ENCODE assay signal across 25 cellular contexts in the genomic region with DNA sequence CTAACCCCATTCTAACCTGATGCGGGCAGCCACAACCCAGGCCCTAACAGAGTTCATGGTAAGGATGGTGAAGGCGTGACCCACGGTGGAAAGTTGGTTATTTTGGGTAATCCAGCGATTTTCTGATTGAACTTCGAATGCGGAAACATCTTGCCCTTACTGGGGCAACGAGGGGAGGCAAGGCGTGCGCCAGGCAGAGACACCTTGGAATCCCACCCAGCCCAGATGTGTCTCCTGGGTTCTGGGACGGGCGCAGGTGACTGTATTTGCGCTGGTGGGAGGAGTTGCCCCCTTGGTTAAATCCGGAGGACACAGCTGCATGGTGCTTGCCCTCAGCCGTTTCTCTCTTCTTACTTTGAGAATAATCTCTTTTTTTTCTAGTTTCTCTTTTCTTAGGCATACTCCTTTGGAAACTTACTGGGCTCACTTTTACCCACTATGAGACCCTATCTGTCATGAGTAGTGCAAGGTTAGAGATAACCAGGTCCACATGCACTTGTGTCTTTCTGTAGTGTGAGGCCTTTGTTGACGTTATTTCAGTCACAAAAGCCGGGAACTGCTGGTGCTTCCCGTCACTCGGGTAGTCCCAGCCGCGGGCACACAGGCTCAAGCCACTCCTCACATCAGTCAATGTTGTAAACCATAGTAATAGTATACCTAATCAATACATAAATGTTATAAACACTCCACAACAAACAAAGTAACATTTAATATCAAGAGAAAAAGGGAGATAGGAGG.
DNase-seq lines count a peak whose midpoint lies in the region; ATAC-seq, FAIRE-seq and TF ChIP-seq lines count a peak whose summit lies in the region.
"Had no signal": no experiment of that assay in that cellular context is flagged by ENCODE, and none has a peak within 500 bp of the region (broad histone marks: within the 10 kb centered on the region; RNA-seq: fewer than 3 reads in every experiment).

No MANE protein-coding gene starts in this region.

- TF ChIP-seq CTCF in osteoblast (IDR thresholded peaks at IDR 0.05; ENCODE audit: extremely low read depth, low read depth, low read length) (no peak), kidney (IDR thresholded peaks at IDR 0.05; ENCODE audit: borderline replicate concordance, extremely low read depth, insufficient read depth) (no peak)

- no peaks in the 10 kb centered on the region for H3K79me2 ChIP-seq in osteoblast (ENCODE audit: insufficient read depth, low read length)

- DNase-seq in GM12891 (ENCODE audit: insufficient read length, low spot score) (no peak), NCI-H1092 treated with DMSO at 0.1 percent for 48 hours (lab: John Stamatoyannopoulos, UW) (peak; percentile 80), left ventricle myocardium superior (no peak), osteoblast (ENCODE audit: insufficient read length, low spot score, missing footprints) (peak; percentile 60), kidney (no peak), SIG-M5 treated with dmso at 0.1 percent for 504 hours (lab: John Stamatoyannopoulos, UW; ENCODE audit: unreplicated experiment) (no peak), germinal center (ENCODE audit: low spot score) (no peak)
- DNase-seq: activated CD4-positive, alpha-beta T cell treated with anti-CD3 and anti-CD28 coated beads, Interleukin-2, amount 50 U/mL, for 1 hour; activated CD8-positive, alpha-beta memory T cell treated with anti-CD3 and anti-CD28 coated beads, Interleukin-2, amount 50 U/mL, for 4 hours; CD4-positive, CD25-positive, alpha-beta regulatory T cell; effector CD4-positive, alpha-beta T cell; erythroblast; foreskin fibroblast; islet precursor cell; KBM-7; mesenchymal stem cell; NCI-H187 treated with DMSO at 0.1 percent for 48 hours; NK-92 treated with Interleukin-12 subunit alpha and Interleukin-12 subunit beta, amount 100 ng/mL, for 24 hours; T-helper 17 cell had no signal

- TF ChIP-seq POLR2A in GM12891 (IDR thresholded peaks at IDR 0.05; ENCODE audit: low read depth, low read length), result no peak

- ATAC-seq in left ventricle myocardium superior (peak; percentile 21), GM21619 (IDR thresholded peaks at IDR 0.05; ENCODE audit: unreplicated experiment) (no peak)
- ATAC-seq: activated naive CD4-positive, alpha-beta T cell treated with anti-CD3 and anti-CD28 coated beads, Interleukin-2, amount 50 U/mL, for 72 hours; activated T-helper 17 cell treated with anti-CD3 and anti-CD28 coated beads, Interleukin-2, amount 50 U/mL, for 72 hours; GM12878; stimulated activated effector memory CD8-positive, alpha-beta T cell treated with anti-CD3 and anti-CD28 coated beads, Interleukin-12 subunit alpha, Interleukin-12 subunit beta, amount 100 ng/mL, for 72 hours; T-helper 17 cell had no signal

- H3K27me3 ChIP-seq in osteoblast (ENCODE audit: insufficient read depth, low read length), result no peaks in the 10 kb centered on the region

- H3K4me2 ChIP-seq in osteoblast (ENCODE audit: insufficient read depth, low read length), result no peak overlapping the region

- no peak overlapping the region for H3K4me3 ChIP-seq in osteoblast (ENCODE audit: insufficient read depth, low read length)
- H3K4me3 ChIP-seq in kidney (ENCODE audit: low read length in 2 of 2), result no peak overlapping the region
- H3K4me3 ChIP-seq: GM12878 had no signal

- no peak overlapping the region for H2AFZ ChIP-seq in osteoblast (ENCODE audit: low read length)

- intact Hi-C loops in left ventricle myocardium superior (cut with micrococcal nuclease), result no loop called here
- intact Hi-C loops in kidney (cut with DNase I), result no loop called here

- H4K20me1 ChIP-seq in osteoblast (ENCODE audit: insufficient read depth, low read length), result peaks cover 7% of the 10 kb centered on the region

- H3K36me3 ChIP-seq in osteoblast (ENCODE audit: insufficient read depth, low read length), result no peaks in the 10 kb centered on the region
- H3K36me3 ChIP-seq in kidney (ENCODE audit: control insufficient read depth in 1 of 2, insufficient read depth in 2 of 2, low read length in 2 of 2), result no peaks in the 10 kb centered on the region

- FAIRE-seq in GM12891 (lab: Jason Lieb, UNC) (peak; percentile 38), kidney (lab: Jason Lieb, UNC) (no peak)
- FAIRE-seq: GM12878, RCC 7860 had no signal

- no peaks in the 10 kb centered on the region for H3K4me1 ChIP-seq in osteoblast (ENCODE audit: insufficient read depth, low read length)
- H3K4me1 ChIP-seq in kidney (ENCODE audit: control insufficient read depth in 1 of 2, insufficient read depth in 1 of 2, low read depth in 1 of 2, low read length in 2 of 2), result peaks cover 0 to 8% of the 10 kb centered on the region in 2 donors

- H3K9me3 ChIP-seq in osteoblast (ENCODE audit: low read depth, low read length), result no peaks in the 10 kb centered on the region
- H3K9me3 ChIP-seq in kidney (ENCODE audit: control insufficient read depth in 1 of 2, low read length in 2 of 2), result no peaks in the 10 kb centered on the region

- H3K27ac ChIP-seq in osteoblast (ENCODE audit: low read depth, low read length) (no peak overlapping the region), kidney (ENCODE audit: low read depth in 2 of 2, low read length in 2 of 2) (no peak overlapping the region)

- H3K9ac ChIP-seq in kidney (ENCODE audit: low read length in 2 of 2), result no peak overlapping the region

TF ChIP-seq in GM12891, 5 proteins besides CTCF, POLR2A, EP300 and RAD21:
- TF ChIP-seq POU2F2 (IDR thresholded peaks at IDR 0.05; ENCODE audit: low read depth, low read length), result no peak
- TF ChIP-seq POLR2AphosphoS5 (IDR thresholded peaks at IDR 0.05; ENCODE audit: low read depth, low read length), result no peak
- TF ChIP-seq SPI1 (IDR thresholded peaks at IDR 0.05; ENCODE audit: low read depth, low read length), result no peak
- no peak for TF ChIP-seq TAF1 (IDR thresholded peaks at IDR 0.05; ENCODE audit: low read depth, low read length)
- TF ChIP-seq PAX5 (IDR thresholded peaks at IDR 0.05; ENCODE audit: insufficient read depth, low read length, severe bottlenecking), result no peak

Comparison
In these comparisons a context has a peak if more than half of its experiments do, and no peak if none do; other contexts are left out.
1. DNase-seq: peak in NCI-H1092 treated with DMSO at 0.1 percent for 48 hours (single experiment) and osteoblast (single experiment); none in GM12891 (single experiment), left ventricle myocardium superior (single experiment), kidney (single experiment), SIG-M5 treated with dmso at 0.1 percent for 504 hours (single experiment) and germinal center (single experiment).